In the genomic region with DNA sequence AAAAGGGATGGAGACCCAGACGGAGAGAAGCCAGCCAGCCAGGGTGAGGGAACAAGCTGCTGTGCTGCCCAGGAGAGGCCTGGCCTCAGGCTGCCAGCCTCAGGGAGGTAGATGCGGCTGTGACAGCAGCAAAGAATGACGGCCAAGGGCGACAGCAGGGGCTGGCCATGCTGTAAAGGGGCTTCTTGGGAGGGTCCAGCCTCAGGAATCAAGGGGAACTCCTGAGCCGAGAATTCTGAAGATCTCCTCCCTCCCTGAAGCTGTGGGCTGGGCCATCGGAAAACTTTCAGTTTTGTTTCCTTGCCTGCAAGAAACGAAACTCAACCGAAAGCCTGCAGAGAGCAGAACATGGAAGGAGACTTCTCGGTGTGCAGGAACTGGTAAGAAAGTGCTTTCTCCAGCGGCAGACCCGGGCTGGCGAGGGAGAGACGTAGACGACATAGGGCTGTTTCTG, we compare ENCODE assay signal across 8 cellular contexts. TPM values are rescaled to one million over a fixed set of nuclear protein-coding genes. Genes with fewer than 3 reads are reported as not detected.
DNase-seq lines count a peak whose midpoint lies in the region; ATAC-seq and TF ChIP-seq lines count a peak whose summit lies in the region.

A gene with protein sequence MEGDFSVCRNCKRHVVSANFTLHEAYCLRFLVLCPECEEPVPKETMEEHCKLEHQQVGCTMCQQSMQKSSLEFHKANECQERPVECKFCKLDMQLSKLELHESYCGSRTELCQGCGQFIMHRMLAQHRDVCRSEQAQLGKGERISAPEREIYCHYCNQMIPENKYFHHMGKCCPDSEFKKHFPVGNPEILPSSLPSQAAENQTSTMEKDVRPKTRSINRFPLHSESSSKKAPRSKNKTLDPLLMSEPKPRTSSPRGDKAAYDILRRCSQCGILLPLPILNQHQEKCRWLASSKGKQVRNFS (plus strand): TSS at position 316 of the 454 bp plus-strand sequence. CDS start 33 bp downstream, at position 349.

- CTCF ChIA-PET in Panc1 (lab: Charles Lee), result no interaction called here

- intact Hi-C loops in Panc1 (cut with micrococcal nuclease; ENCODE audit: unreplicated experiment), result no loop called here

- ATAC-seq in GM18502 (IDR thresholded peaks at IDR 0.05; ENCODE audit: poor library complexity, unreplicated experiment), result peak; percentile 71
- ATAC-seq in Panc1, result peak; percentile 79
- ATAC-seq in activated naive CD8-positive, alpha-beta T cell treated with anti-CD3 and anti-CD28 coated beads, Interleukin-2, amount 10 ng/mL, durations not matched to agents 7 days and 5 days (ENCODE audit: low read depth), result peak; percentile 72
- no peak for ATAC-seq in GM21528 (IDR thresholded peaks at IDR 0.05; ENCODE audit: low FRiP score, unreplicated experiment)

- peak within 1 kb of the TSS; percentile 99 for H3K27ac Mint-ChIP-seq in activated naive CD8-positive, alpha-beta T cell treated with anti-CD3 and anti-CD28 coated beads, Interleukin-2, amount 10 ng/mL, durations not matched to agents 7 days and 5 days

- BruUV-seq in Panc1 (replicated peaks; lab: Mats Ljungman, UMichigan), result no TSS peak

- H3K4me1 Mint-ChIP-seq in activated naive CD8-positive, alpha-beta T cell treated with anti-CD3 and anti-CD28 coated beads, Interleukin-2, amount 10 ng/mL, durations not matched to agents 7 days and 5 days, result peaks cover 56% of the 10 kb centered on the region

- no peaks in the 10 kb centered on the region for H3K9me3 ChIP-seq in Panc1 (ENCODE audit: control insufficient read depth, insufficient read depth, low read depth, low read length)

- H3K36me3 ChIP-seq in Panc1 (ENCODE audit: control insufficient read depth, insufficient read depth, low read length), result no peaks in the 10 kb centered on the region

- H3K36me3 Mint-ChIP-seq in activated naive CD8-positive, alpha-beta T cell treated with anti-CD3 and anti-CD28 coated beads, Interleukin-2, amount 10 ng/mL, durations not matched to agents 7 days and 5 days, result peaks cover 45% of the 10 kb centered on the region

- no peaks in the 10 kb centered on the region for H3K27me3 Mint-ChIP-seq in activated naive CD8-positive, alpha-beta T cell treated with anti-CD3 and anti-CD28 coated beads, Interleukin-2, amount 10 ng/mL, durations not matched to agents 7 days and 5 days

- POLR2A ChIA-PET in Panc1 (lab: Charles Lee), result no interaction called here
- POLR2A ChIA-PET in activated naive CD8-positive, alpha-beta T cell treated with anti-CD3 and anti-CD28 coated beads, Interleukin-2, amount 10 ng/mL, durations not matched to agents 7 days and 5 days (lab: Charles Lee), result interaction anchor here (0.6 to 4.0 kb wide), 14 partner anchors 8 to 598 kb away, joined by 3 to 21 read pairs (median 4); partner anchors contain the start of genes C17orf100, FBXO39, MED31 and SLC16A13

- in situ Hi-C loops in Panc1 (cut with HindIII; ENCODE audit: low pct_unique_long_range_greater_than_20kb, low sequenced_read_pairs), result no loop called here
- in situ Hi-C loops in G401 (cut with HindIII; ENCODE audit: low sequenced_read_pairs), result no loop called here

- H3K9me3 Mint-ChIP-seq in activated naive CD8-positive, alpha-beta T cell treated with anti-CD3 and anti-CD28 coated beads, Interleukin-2, amount 10 ng/mL, durations not matched to agents 7 days and 5 days, result no peaks in the 10 kb centered on the region

- peak within 1 kb of the TSS; percentile 35 for H3K27ac ChIP-seq in Panc1 (ENCODE audit: low read length)

- no peak for DNase-seq in Panc1 (ENCODE audit: low read depth, low spot score)
- DNase-seq in activated naive CD8-positive, alpha-beta T cell treated with anti-CD3 and anti-CD28 coated beads, Interleukin-2, amount 10 ng/mL, durations not matched to agents 7 days and 5 days, result peak; percentile 67
- peak; percentile 63 for DNase-seq in hepatic stellate cell (ENCODE audit: low spot score)
- peak; percentile 41 for DNase-seq in stimulated activated CD4-positive, alpha-beta T cell treated with anti-CD3 and anti-CD28 coated beads, Interleukin-1b, Interleukin-23, amount 100 ng/mL, for 48 hours
- DNase-seq in COLO829 (ENCODE audit: low spot score), result no peak
- no peak for DNase-seq in G401 (ENCODE audit: low spot score)

- peak within 1 kb of the TSS; percentile 97 for H3K4me3 Mint-ChIP-seq in activated naive CD8-positive, alpha-beta T cell treated with anti-CD3 and anti-CD28 coated beads, Interleukin-2, amount 10 ng/mL, durations not matched to agents 7 days and 5 days

- H3K4me3 ChIP-seq in Panc1 (ENCODE audit: low read depth in 2 of 2, low read length in 2 of 2), result peak within 1 kb of the TSS; percentile 29 to 52

- no peak for TF ChIP-seq CTCF in Panc1 (IDR thresholded peaks at IDR 0.05)

- H3K27me3 ChIP-seq in Panc1 (ENCODE audit: control insufficient read depth, insufficient read depth, low read length), result no peaks in the 10 kb centered on the region

- H3K4me1 ChIP-seq in Panc1 (ENCODE audit: control insufficient read depth, insufficient read depth, low read length), result no peaks in the 10 kb centered on the region

RNA-seq across cellular contexts. Expression of the gene that starts here (rescaled TPM):
- 3.5 TPM for total RNA-seq in Panc1 (2021; ENCODE audit: unreplicated experiment)
- polyA plus RNA-seq in Panc1 (2012; ENCODE audit: insufficient read length), result 3.9 TPM
- total RNA-seq in activated naive CD8-positive, alpha-beta T cell treated with anti-CD3 and anti-CD28 coated beads, Interleukin-2, amount 10 ng/mL, durations not matched to agents 7 days and 5 days, result 100 to 1,000 TPM; 280 to 302 TPM
- total RNA-seq in G401 (2014; rRNA removed; shearing (Covaris generic)), result not detected in 2 replicates

Comparison
In these comparisons a context has a peak if more than half of its experiments do, and no peak if none do; other contexts are left out.
1. RNA of the gene that starts here (total RNA-seq): 280 to 302 TPM in activated naive CD8-positive, alpha-beta T cell treated with anti-CD3 and anti-CD28 coated beads, Interleukin-2, amount 10 ng/mL, durations not matched to agents 7 days and 5 days; 3.5 TPM in Panc1 (single experiment) and not detected in G401; every median in the first group is over 10 times any median in the second.
2. DNase-seq: peak in activated naive CD8-positive, alpha-beta T cell treated with anti-CD3 and anti-CD28 coated beads, Interleukin-2, amount 10 ng/mL, durations not matched to agents 7 days and 5 days (single experiment), hepatic stellate cell (single experiment) and stimulated activated CD4-positive, alpha-beta T cell treated with anti-CD3 and anti-CD28 coated beads, Interleukin-1b, Interleukin-23, amount 100 ng/mL, for 48 hours (single experiment); none in Panc1 (single experiment), COLO829 (single experiment) and G401 (single experiment).